8 cellular contexts compared by ENCODE assay signal in genomic region chr7:129860784-129861183, GRCh38.
DNase-seq lines count a peak whose midpoint lies in the region; ATAC-seq and TF ChIP-seq lines count a peak whose summit lies in the region.
"Not testable (repeated sequence)": the region's sequence is repeated elsewhere in the genome, so short reads cannot be mapped to it uniquely, and the experiment has no call there.

No MANE protein-coding gene starts in this region.

- CTCF ChIA-PET in RWPE1 (lab: Yijun Ruan, JAX) = interaction anchor here (0.5 kb wide), 1 partner anchor 126 kb away, joined by 3 read pairs; no protein-coding TSS in a partner anchor

- not testable (repeated sequence) for H3K9me3 ChIP-seq in heart right ventricle, thoracic aorta

- H3K4me1 Mint-ChIP-seq in activated T-cell treated with anti-CD3 and anti-CD28 coated beads, Interleukin-2, amount 50 U/mL, for 24 hours (ENCODE audit: low read depth) = peaks cover 77% of the 10 kb centered on the region
- H3K4me1 Mint-ChIP-seq in chondrocyte (ENCODE audit: low read depth) (peaks cover 97% of the 10 kb centered on the region), osteocyte (ENCODE audit: unreplicated experiment) (peaks cover 93% of the 10 kb centered on the region)

- POLR2A ChIA-PET in RWPE1 (lab: Yijun Ruan, JAX; ENCODE audit: low non-redundant PET) = not testable (repeated sequence)

- H3K27ac ChIP-seq in C4-2B (peak overlapping the region; percentile 8; the same call in 1 of the 2 replicates), RWPE1 (peak overlapping the region; percentile 39; the same call in 1 of the 2 replicates), heart right ventricle (peak overlapping the region in 9 of 10 donors; percentile 23 to 91 (median 87)), thoracic aorta (peak overlapping the region; percentile 92 to 96)

- H3K4me1 ChIP-seq in heart right ventricle = peaks cover 29 to 98% (median 91%) of the 10 kb centered on the region in 9 donors
- peaks cover 87 to 97% of the 10 kb centered on the region in 2 donors for H3K4me1 ChIP-seq in thoracic aorta (ENCODE audit: control insufficient read depth in 1 of 2, low read depth in 2 of 2)

- H3K36me3 Mint-ChIP-seq in activated T-cell treated with anti-CD3 and anti-CD28 coated beads, Interleukin-2, amount 50 U/mL, for 24 hours (ENCODE audit: low read depth); chondrocyte (ENCODE audit: low read depth): not testable (repeated sequence)
- peaks cover 16% of the 10 kb centered on the region for H3K36me3 Mint-ChIP-seq in osteocyte (ENCODE audit: unreplicated experiment)

- not testable (repeated sequence) for H3K9me3 Mint-ChIP-seq in activated T-cell treated with anti-CD3 and anti-CD28 coated beads, Interleukin-2, amount 50 U/mL, for 24 hours; chondrocyte (ENCODE audit: low read depth); osteocyte (ENCODE audit: unreplicated experiment)

- peaks cover 0 to 15% (median 0%) of the 10 kb centered on the region in 9 donors for H3K36me3 ChIP-seq in heart right ventricle
- not testable (repeated sequence) for H3K36me3 ChIP-seq in thoracic aorta

- DNase-seq in Kasumi-1 (lab: John Stamatoyannopoulos, UW) = peak; percentile 43 to 50
- DNase-seq in RWPE1 (ENCODE audit: low spot score); activated T-cell treated with anti-CD3 and anti-CD28 coated beads, Interleukin-2, amount 50 U/mL, for 24 hours; chondrocyte (ENCODE audit: low spot score); heart right ventricle; osteocyte (ENCODE audit: extremely low spot score, unreplicated experiment); thoracic aorta (ENCODE audit: low spot score): not testable (repeated sequence)

- H3K27ac Mint-ChIP-seq in activated T-cell treated with anti-CD3 and anti-CD28 coated beads, Interleukin-2, amount 50 U/mL, for 24 hours = peak overlapping the region; percentile 51
- H3K27ac Mint-ChIP-seq in chondrocyte (ENCODE audit: unreplicated experiment) = peak overlapping the region; percentile 84
- H3K27ac Mint-ChIP-seq in osteocyte (ENCODE audit: unreplicated experiment) = peak overlapping the region; percentile 54

- H3K27me3 Mint-ChIP-seq in activated T-cell treated with anti-CD3 and anti-CD28 coated beads, Interleukin-2, amount 50 U/mL, for 24 hours; chondrocyte (ENCODE audit: low read depth); osteocyte (ENCODE audit: unreplicated experiment): not testable (repeated sequence)

- TF ChIP-seq CTCF in C4-2B (conservative IDR thresholded peaks at IDR 0.05); RWPE1 (conservative IDR thresholded peaks at IDR 0.05; ENCODE audit: low read depth); chondrocyte (IDR thresholded peaks at IDR 0.05); heart right ventricle (IDR thresholded peaks at IDR 0.05); osteocyte (IDR thresholded peaks at IDR 0.05); thoracic aorta (IDR thresholded peaks at IDR 0.05): not testable (repeated sequence)

- not testable (repeated sequence) for H3K27me3 ChIP-seq in heart right ventricle; thoracic aorta (replicated peaks; ENCODE audit: insufficient read depth)

- intact Hi-C loops in heart right ventricle (cut with DNase I) = loop anchor here in 2 of 10 donors (5.0 to 10.0 kb wide), 2 partner anchors 92 to 94 kb away; partner anchors contain the start of gene UBE2H (in 2 of the 2)

- ATAC-seq in heart right ventricle; thoracic aorta (ENCODE audit: insufficient number of reproducible peaks, low FRiP score, low read depth): not testable (repeated sequence)

- WGBS in heart right ventricle, 2 donors = 69 to 73% methylated on average over 6 of the region's 6 CpGs

- not testable (repeated sequence) for H3K4me3 ChIP-seq in heart right ventricle, thoracic aorta

- H3K4me3 Mint-ChIP-seq in activated T-cell treated with anti-CD3 and anti-CD28 coated beads, Interleukin-2, amount 50 U/mL, for 24 hours; chondrocyte (ENCODE audit: unreplicated experiment); osteocyte (ENCODE audit: unreplicated experiment): not testable (repeated sequence)

Comparison
In these comparisons a context has a peak if more than half of its experiments do, and no peak if none do; other contexts are left out.
1. H3K27ac ChIP-seq: peak in every context shown above with its lines; median percentile 94 in thoracic aorta; 87 in heart right ventricle; 39 in RWPE1; 8 in C4-2B.